ENCODE assay signal across 9 cellular contexts in genomic region chr2:159249955-159250723, GRCh38. TPM values are rescaled to one million over a fixed set of nuclear protein-coding genes. Genes with fewer than 3 reads are reported as not detected.
DNase-seq lines count a peak whose midpoint lies in the region; ATAC-seq, FAIRE-seq and TF ChIP-seq lines count a peak whose summit lies in the region.
"Had no signal": no experiment of that assay in that cellular context is flagged by ENCODE, and none has a peak within 500 bp of the region (broad histone marks: within the 10 kb centered on the region; RNA-seq: fewer than 3 reads in every experiment).

No MANE protein-coding gene starts in this region.

- H3K36me3 ChIP-seq in ascending aorta: peaks cover 6 to 24% of the 10 kb centered on the region in 2 donors
- no peaks in the 10 kb centered on the region for H3K36me3 ChIP-seq in keratinocyte (ENCODE audit: control insufficient read depth in 2 of 2, extremely low read depth in 1 of 2, insufficient read depth in 2 of 2, low read length in 2 of 2)
- peaks cover 0 to 19% (median 8%) of the 10 kb centered on the region in 4 donors for H3K36me3 ChIP-seq in transverse colon
- H3K36me3 ChIP-seq in BE2C: no peaks in the 10 kb centered on the region

- peak; percentile 57 for DNase-seq in AG08396 (ENCODE audit: low spot score)
- DNase-seq in M059J (ENCODE audit: low read depth): peak; percentile 95
- peak; percentile 33 to 86 for DNase-seq in ascending aorta (ENCODE audit: low spot score in 2 of 2)
- DNase-seq in keratinocyte (ENCODE audit: low read depth, low spot score): peak; percentile 90
- peak; percentile 72 for DNase-seq in transverse colon
- no peak for DNase-seq in activated naive CD4-positive, alpha-beta T cell treated with anti-CD3 and anti-CD28 coated beads, Interleukin-2, amount 10 ng/mL, durations not matched to agents 7 days and 5 days
- DNase-seq in BE2C: no peak

- H3K9me1 ChIP-seq in keratinocyte (ENCODE audit: control insufficient read depth, extremely low read depth, insufficient read depth, low read length): no peaks in the 10 kb centered on the region

- H3K9me3 Mint-ChIP-seq in activated naive CD4-positive, alpha-beta T cell treated with anti-CD3 and anti-CD28 coated beads, Interleukin-2, amount 10 ng/mL, durations not matched to agents 7 days and 5 days: peaks cover 2% of the 10 kb centered on the region

- dilution Hi-C loops in keratinocyte (cut with MboI; ENCODE audit: extremely low pct_ligation_motif_present, low sequenced_read_pairs): no loop called here

- H3K9me3 ChIP-seq in ascending aorta: peaks cover 0 to 11% of the 10 kb centered on the region in 2 donors
- no peaks in the 10 kb centered on the region for H3K9me3 ChIP-seq in keratinocyte (ENCODE audit: control insufficient read depth, low read depth, low read length)
- peaks cover 0 to 6% of the 10 kb centered on the region in 2 donors for H3K9me3 ChIP-seq in transverse colon
- H3K9me3 ChIP-seq in BE2C: no peaks in the 10 kb centered on the region

- in situ Hi-C loops in transverse colon (cut with MboI; ENCODE audit: low pct_ligation_motif_present in 1 of 4, low pct_unique_long_range_greater_than_20kb in 1 of 4, low sequenced_read_pairs in 3 of 4): no loop called here

- 32 to 33% methylated on average over 8 of the region's 8 CpGs for WGBS in transverse colon (ENCODE audit: low coverage in 1 of 2), 2 donors

- H3K4me3 Mint-ChIP-seq in activated naive CD4-positive, alpha-beta T cell treated with anti-CD3 and anti-CD28 coated beads, Interleukin-2, amount 10 ng/mL, durations not matched to agents 7 days and 5 days: no peak overlapping the region

- H3K4me1 ChIP-seq in ascending aorta (no peaks in the 10 kb centered on the region), keratinocyte (ENCODE audit: control insufficient read depth, extremely low read depth, insufficient read depth, low read length) (peaks cover 18% of the 10 kb centered on the region), transverse colon (peaks cover 0 to 18% (median 10%) of the 10 kb centered on the region in 4 donors), BE2C (no peaks in the 10 kb centered on the region)

- H3K9ac ChIP-seq in keratinocyte (ENCODE audit: control insufficient read depth, extremely low read depth, insufficient read depth, low read length): peak overlapping the region; percentile 6

- no peaks in the 10 kb centered on the region for H4K20me1 ChIP-seq in keratinocyte (ENCODE audit: control insufficient read depth, extremely low read depth, insufficient read depth, low read length)

- no peaks in the 10 kb centered on the region for H3K4me1 Mint-ChIP-seq in activated naive CD4-positive, alpha-beta T cell treated with anti-CD3 and anti-CD28 coated beads, Interleukin-2, amount 10 ng/mL, durations not matched to agents 7 days and 5 days

- peak overlapping the region; percentile 42 for H2AFZ ChIP-seq in keratinocyte (ENCODE audit: control insufficient read depth, low read length)

- H3K4me3 ChIP-seq in ascending aorta (peak overlapping the region in 1 of 2 donors; percentile 18), keratinocyte (ENCODE audit: control insufficient read depth in 2 of 3, extremely low read depth in 1 of 3, insufficient read depth in 2 of 3, low read depth in 1 of 3, low read length in 3 of 3) (no peak overlapping the region), transverse colon (no peak overlapping the region), BE2C (ENCODE audit: low read depth, low read length) (no peak overlapping the region)
- H3K4me3 ChIP-seq: cardiac muscle cell had no signal

- TF ChIP-seq CTCF in ascending aorta (IDR thresholded peaks at IDR 0.05) (no peak), keratinocyte (optimal IDR thresholded peaks at IDR 0.05 in 1 of 3, IDR thresholded peaks at IDR 0.05 in 1 of 3, conservative IDR thresholded peaks at IDR 0.05 in 1 of 3; ENCODE audit: extremely low read depth in 1 of 3, insufficient read depth in 2 of 3, low read length in 3 of 3) (no peak), transverse colon (IDR thresholded peaks at IDR 0.05) (peak in 1 of 5 experiments; percentile 12), BE2C (IDR thresholded peaks at IDR 0.05; ENCODE audit: low read depth, low read length) (no peak)

- no peak for TF ChIP-seq POLR2A in transverse colon (IDR thresholded peaks at IDR 0.05)

- peak; percentile 96 for FAIRE-seq in keratinocyte (lab: Jason Lieb, UNC)

- no peaks in the 10 kb centered on the region for H3K27me3 Mint-ChIP-seq in activated naive CD4-positive, alpha-beta T cell treated with anti-CD3 and anti-CD28 coated beads, Interleukin-2, amount 10 ng/mL, durations not matched to agents 7 days and 5 days

- intact Hi-C loops in ascending aorta (cut with DNase I): loop anchor here (1.0 kb wide), 1 partner anchor 36 kb away; the partner anchor contains the start of gene WDSUB1
- intact Hi-C loops in transverse colon (cut with DNase I; ENCODE audit: low total_unique reads): no loop called here

- no peaks in the 10 kb centered on the region for H3K27me3 ChIP-seq in ascending aorta
- no peaks in the 10 kb centered on the region for H3K27me3 ChIP-seq in keratinocyte (ENCODE audit: control insufficient read depth, extremely low read depth, insufficient read depth, low read length)
- H3K27me3 ChIP-seq in transverse colon: no peaks in the 10 kb centered on the region
- no peaks in the 10 kb centered on the region for H3K27me3 ChIP-seq in BE2C
- H3K27me3 ChIP-seq: cardiac muscle cell had no signal

- peaks cover 11% of the 10 kb centered on the region for H3K36me3 Mint-ChIP-seq in activated naive CD4-positive, alpha-beta T cell treated with anti-CD3 and anti-CD28 coated beads, Interleukin-2, amount 10 ng/mL, durations not matched to agents 7 days and 5 days

- no peak for TF ChIP-seq EP300 in transverse colon (IDR thresholded peaks at IDR 0.05; ENCODE audit: low read depth)

- H3K27ac Mint-ChIP-seq in activated naive CD4-positive, alpha-beta T cell treated with anti-CD3 and anti-CD28 coated beads, Interleukin-2, amount 10 ng/mL, durations not matched to agents 7 days and 5 days: no peak overlapping the region

- CTCF ChIA-PET in activated naive CD4-positive, alpha-beta T cell treated with anti-CD3 and anti-CD28 coated beads, Interleukin-2, amount 10 ng/mL, durations not matched to agents 7 days and 5 days (lab: Charles Lee): no interaction called here

- peak overlapping the region; percentile 74 to 82 for H3K27ac ChIP-seq in ascending aorta
- peak overlapping the region; percentile 82 for H3K27ac ChIP-seq in keratinocyte (ENCODE audit: control insufficient read depth, insufficient read depth, low read length)
- peak overlapping the region; percentile 38 to 72 (median 52) for H3K27ac ChIP-seq in transverse colon
- H3K27ac ChIP-seq: cardiac muscle cell had no signal

- ATAC-seq in GM19043 (IDR thresholded peaks at IDR 0.05; ENCODE audit: low read depth, unreplicated experiment): peak; percentile 76

- H3K79me2 ChIP-seq in keratinocyte (ENCODE audit: control insufficient read depth, insufficient read depth, low read length): no peaks in the 10 kb centered on the region

- H3K4me2 ChIP-seq in keratinocyte (ENCODE audit: control insufficient read depth, extremely low read depth, insufficient read depth, low read depth, low read length): peak overlapping the region; percentile 55

RNA-seq across cellular contexts. Expression of gene WDSUB1, which starts 36.4 kb away (rescaled TPM):
- total RNA-seq in M059J (2014; rRNA removed; shearing (Covaris generic)): 6.8 and 7.8 TPM in 2 replicates
- total RNA-seq in ascending aorta: not detected
- 2.7 to 4.0 TPM (median 3.1 TPM) in 3 replicates for polyA plus RNA-seq in keratinocyte
- 3.3 TPM for polyA plus RNA-seq in keratinocyte (2011; ENCODE audit: low read depth)
- 2.5 and 3.1 TPM in 2 replicates for polyA plus RNA-seq in keratinocyte (2011; cell fraction: cytosol; rRNA removed)
- 2.8 and 3.8 TPM in 2 replicates for polyA plus RNA-seq in keratinocyte (2011; cell fraction: nucleus; rRNA removed)
- polyA plus RNA-seq in keratinocyte (2012; ENCODE audit: low replicate concordance): 2.4 and 3.6 TPM in 2 replicates
- polyA minus RNA-seq in keratinocyte: 2.8 to 8.2 TPM (median 3.4 TPM) in 3 replicates
- not detected for polyA minus RNA-seq in keratinocyte (2011; cell fraction: cytosol; rRNA and poly(A)+ RNA removed)
- polyA minus RNA-seq in keratinocyte (2011; cell fraction: nucleus; rRNA and poly(A)+ RNA removed): 3.0 and 4.8 TPM in 2 replicates
- 10 to 100 TPM in 1 of 4 donors, 1 to 10 TPM in 3; 3.4 to 10.3 (median 9.1) TPM for total RNA-seq in transverse colon
- 3.8 TPM for polyA plus RNA-seq in BE2C (2012; ENCODE audit: insufficient read depth, insufficient read length, low read depth)

Comparison
In these comparisons a context has a peak if more than half of its experiments do, and no peak if none do; other contexts are left out.
1. DNase-seq: peak in AG08396 (single experiment), M059J (single experiment), ascending aorta (2 of 2), keratinocyte (single experiment) and transverse colon (single experiment); none in activated naive CD4-positive, alpha-beta T cell treated with anti-CD3 and anti-CD28 coated beads, Interleukin-2, amount 10 ng/mL, durations not matched to agents 7 days and 5 days (single experiment) and BE2C (single experiment).
2. Peak in every context shown above with its lines, with median percentiles within 50 percentile points of each other: H3K27ac ChIP-seq.